In the genomic region with DNA sequence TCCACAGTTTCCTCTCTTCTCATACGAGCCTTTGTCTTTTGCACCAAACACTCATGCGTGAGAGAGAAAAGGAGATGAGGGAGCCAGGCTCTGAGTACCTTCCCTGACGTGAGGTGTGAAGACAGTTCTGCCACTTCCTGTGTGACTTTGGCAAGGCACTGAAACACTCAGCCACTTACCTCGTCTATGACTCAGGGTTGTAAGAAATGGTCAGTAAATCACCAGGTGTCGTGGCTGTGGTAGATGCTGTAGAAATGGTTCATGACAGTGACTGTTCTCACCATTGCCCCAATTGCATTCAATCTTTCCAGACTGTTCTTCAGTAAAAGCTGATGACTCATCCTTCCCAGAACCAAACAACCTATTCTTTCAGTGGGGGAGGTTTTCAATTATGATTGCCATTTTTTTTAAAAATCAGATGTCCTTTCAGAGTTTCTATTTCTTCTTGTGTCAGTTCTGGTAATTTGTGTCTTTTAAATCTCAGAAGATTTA, we compare ENCODE assay signal across 2 cellular contexts.
A peak's percentile ranks its signal among the peaks of the same experiment; 100 is the strongest.
TF ChIP-seq lines count a peak whose summit lies in the region.

No MANE protein-coding gene starts in this region.

TF ChIP-seq in K562, 482 proteins besides CTCF, POLR2A, EP300 and RAD21 (continues in another document):
- no peak for TF ChIP-seq ZNF124 (CRISPR knock-in tag; IDR thresholded peaks at IDR 0.05)
- TF ChIP-seq, protein P1, sequence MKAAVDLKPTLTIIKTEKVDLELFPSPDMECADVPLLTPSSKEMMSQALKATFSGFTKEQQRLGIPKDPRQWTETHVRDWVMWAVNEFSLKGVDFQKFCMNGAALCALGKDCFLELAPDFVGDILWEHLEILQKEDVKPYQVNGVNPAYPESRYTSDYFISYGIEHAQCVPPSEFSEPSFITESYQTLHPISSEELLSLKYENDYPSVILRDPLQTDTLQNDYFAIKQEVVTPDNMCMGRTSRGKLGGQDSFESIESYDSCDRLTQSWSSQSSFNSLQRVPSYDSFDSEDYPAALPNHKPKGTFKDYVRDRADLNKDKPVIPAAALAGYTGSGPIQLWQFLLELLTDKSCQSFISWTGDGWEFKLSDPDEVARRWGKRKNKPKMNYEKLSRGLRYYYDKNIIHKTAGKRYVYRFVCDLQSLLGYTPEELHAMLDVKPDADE (conservative IDR thresholded peaks at IDR 0.05; ENCODE audit: control insufficient read depth, low read depth, low read length): no peak
- TF ChIP-seq MAFK (IDR thresholded peaks at IDR 0.05; ENCODE audit: low read length): peak; percentile 76
- no peak for TF ChIP-seq ZNF134 (CRISPR knock-in tag; conservative IDR thresholded peaks at IDR 0.05)
- peak; percentile 40; the same call in 1 of the 2 replicates for TF ChIP-seq NCOA1 (IDR thresholded peaks at IDR 0.05; ENCODE audit: low read depth)
- no peak for TF ChIP-seq E2F4 (CRISPR knock-in tag; IDR thresholded peaks at IDR 0.05; ENCODE audit: low read depth)
- TF ChIP-seq MTA1 (IDR thresholded peaks at IDR 0.05; ENCODE audit: borderline replicate concordance): peak; percentile 50; the same call in 1 of the 2 replicates
- no peak for TF ChIP-seq OTX1 (CRISPR knock-in tag; IDR thresholded peaks at IDR 0.05)
- no peak for TF ChIP-seq EP400 (IDR thresholded peaks at IDR 0.05)
- no peak for TF ChIP-seq CC2D1A (IDR thresholded peaks at IDR 0.05)
- TF ChIP-seq, protein P2, sequence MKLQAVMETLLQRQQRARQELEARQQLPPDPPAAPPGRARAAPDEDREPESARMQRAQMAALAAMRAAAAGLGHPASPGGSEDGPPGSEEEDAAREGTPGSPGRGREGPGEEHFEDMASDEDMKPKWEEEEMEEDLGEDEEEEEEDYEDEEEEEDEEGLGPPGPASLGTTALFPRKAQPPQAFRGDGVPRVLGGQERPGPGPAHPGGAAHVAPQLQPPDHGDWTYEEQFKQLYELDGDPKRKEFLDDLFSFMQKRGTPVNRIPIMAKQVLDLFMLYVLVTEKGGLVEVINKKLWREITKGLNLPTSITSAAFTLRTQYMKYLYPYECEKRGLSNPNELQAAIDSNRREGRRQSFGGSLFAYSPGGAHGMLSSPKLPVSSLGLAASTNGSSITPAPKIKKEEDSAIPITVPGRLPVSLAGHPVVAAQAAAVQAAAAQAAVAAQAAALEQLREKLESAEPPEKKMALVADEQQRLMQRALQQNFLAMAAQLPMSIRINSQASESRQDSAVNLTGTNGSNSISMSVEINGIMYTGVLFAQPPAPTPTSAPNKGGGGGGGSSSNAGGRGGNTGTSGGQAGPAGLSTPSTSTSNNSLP (IDR thresholded peaks at IDR 0.05; ENCODE audit: borderline replicate concordance, low read depth, low read length): peak; percentile 59; the same call in 1 of the 2 replicates
- peak; percentile 83 for TF ChIP-seq ZEB2 (IDR thresholded peaks at IDR 0.05)
- TF ChIP-seq, protein P3, sequence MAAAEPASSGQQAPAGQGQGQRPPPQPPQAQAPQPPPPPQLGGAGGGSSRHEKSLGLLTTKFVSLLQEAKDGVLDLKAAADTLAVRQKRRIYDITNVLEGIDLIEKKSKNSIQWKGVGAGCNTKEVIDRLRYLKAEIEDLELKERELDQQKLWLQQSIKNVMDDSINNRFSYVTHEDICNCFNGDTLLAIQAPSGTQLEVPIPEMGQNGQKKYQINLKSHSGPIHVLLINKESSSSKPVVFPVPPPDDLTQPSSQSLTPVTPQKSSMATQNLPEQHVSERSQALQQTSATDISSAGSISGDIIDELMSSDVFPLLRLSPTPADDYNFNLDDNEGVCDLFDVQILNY (CRISPR knock-in tag; IDR thresholded peaks at IDR 0.05): no peak
- TF ChIP-seq NONO (IDR thresholded peaks at IDR 0.05; ENCODE audit: low read depth in 2 of 2, low read length in 1 of 2): no peak
- TF ChIP-seq GABPB1 (CRISPR knock-in tag; IDR thresholded peaks at IDR 0.05): peak; percentile 25; the same call in 1 of the 2 replicates
- no peak for TF ChIP-seq DIDO1 (tag; IDR thresholded peaks at IDR 0.05; ENCODE audit: low read depth)
- no peak; the same call in 1 of the 2 replicates for TF ChIP-seq ZNF589 (CRISPR knock-in tag; IDR thresholded peaks at IDR 0.05; ENCODE audit: low read depth)
- TF ChIP-seq SAFB (IDR thresholded peaks at IDR 0.05; ENCODE audit: borderline replicate concordance, low read depth, low read length): no peak
- TF ChIP-seq TCF3 (CRISPR knock-in tag; IDR thresholded peaks at IDR 0.05): peak; percentile 56
- TF ChIP-seq NBN (IDR thresholded peaks at IDR 0.05; ENCODE audit: low read depth): peak; percentile 86
- TF ChIP-seq HES1 (IDR thresholded peaks at IDR 0.05; ENCODE audit: low read depth): 0 out of 2 replicates have a peak, but pooled peaks have one; percentile 27
- TF ChIP-seq FOXA3 (CRISPR knock-in tag; conservative IDR thresholded peaks at IDR 0.05 in 1 of 2, IDR thresholded peaks at IDR 0.05 in 1 of 2): peak in 1 of 2 experiments; percentile 31; a peak in 1 of 4 replicates
- peak; percentile 77 for TF ChIP-seq STAT5A (IDR thresholded peaks at IDR 0.05; ENCODE audit: borderline replicate concordance, low read length)
- TF ChIP-seq CBFA2T3 (IDR thresholded peaks at IDR 0.05): peak; percentile 57
- peak; percentile 68; the same call in 1 of the 2 replicates for TF ChIP-seq TEAD4 (IDR thresholded peaks at IDR 0.05; ENCODE audit: low read length)
- no peak for TF ChIP-seq TEAD4 (CRISPR knock-in tag; IDR thresholded peaks at IDR 0.05; ENCODE audit: borderline replicate concordance)
- peak; percentile 98 for TF ChIP-seq FOSL1 (tag; conservative IDR thresholded peaks at IDR 0.05)
- TF ChIP-seq HDAC2 (IDR thresholded peaks at IDR 0.05): peak; percentile 30; the same call in 1 of the 2 replicates
- peak; percentile 90; the same call in 1 of the 2 replicates for TF ChIP-seq SMARCA4 (IDR thresholded peaks at IDR 0.05)
- peak; percentile 90 for TF ChIP-seq SMARCE1 (IDR thresholded peaks at IDR 0.05)
- 0 out of 2 replicates have a peak, but pooled peaks have one; percentile 34 for TF ChIP-seq MECOM (CRISPR knock-in tag; IDR thresholded peaks at IDR 0.05)

TF ChIP-seq in HepG2, 621 proteins besides CTCF, POLR2A, EP300 and RAD21 (continues in another document):
- TF ChIP-seq MYPOP (CRISPR knock-in tag; IDR thresholded peaks at IDR 0.05): no peak
- no peak for TF ChIP-seq ZNF720 (CRISPR knock-in tag; IDR thresholded peaks at IDR 0.05)
- TF ChIP-seq SMAD1 (CRISPR knock-in tag; IDR thresholded peaks at IDR 0.05; ENCODE audit: borderline replicate concordance, low read depth): no peak
- TF ChIP-seq REXO4 (CRISPR knock-in tag; IDR thresholded peaks at IDR 0.05; ENCODE audit: borderline replicate concordance): no peak
- TF ChIP-seq FOSL1 (CRISPR knock-in tag; IDR thresholded peaks at IDR 0.05; ENCODE audit: borderline replicate concordance): no peak
- no peak for TF ChIP-seq ZEB1 (IDR thresholded peaks at IDR 0.05; ENCODE audit: insufficient replicate concordance, low read depth)
- no peak for TF ChIP-seq ZNF616 (CRISPR knock-in tag; IDR thresholded peaks at IDR 0.05; ENCODE audit: low read depth)
- TF ChIP-seq TEAD2 (CRISPR knock-in tag; IDR thresholded peaks at IDR 0.05): no peak
- no peak for TF ChIP-seq ZNF260 (CRISPR knock-in tag; IDR thresholded peaks at IDR 0.05; ENCODE audit: borderline replicate concordance, low read depth)
- TF ChIP-seq XBP1 (CRISPR knock-in tag; IDR thresholded peaks at IDR 0.05): no peak
- TF ChIP-seq CC2D1A (CRISPR knock-in tag; IDR thresholded peaks at IDR 0.05): no peak
- no peak for TF ChIP-seq POLR2G (IDR thresholded peaks at IDR 0.05; ENCODE audit: low read depth, low read length)
- TF ChIP-seq, protein P4, sequence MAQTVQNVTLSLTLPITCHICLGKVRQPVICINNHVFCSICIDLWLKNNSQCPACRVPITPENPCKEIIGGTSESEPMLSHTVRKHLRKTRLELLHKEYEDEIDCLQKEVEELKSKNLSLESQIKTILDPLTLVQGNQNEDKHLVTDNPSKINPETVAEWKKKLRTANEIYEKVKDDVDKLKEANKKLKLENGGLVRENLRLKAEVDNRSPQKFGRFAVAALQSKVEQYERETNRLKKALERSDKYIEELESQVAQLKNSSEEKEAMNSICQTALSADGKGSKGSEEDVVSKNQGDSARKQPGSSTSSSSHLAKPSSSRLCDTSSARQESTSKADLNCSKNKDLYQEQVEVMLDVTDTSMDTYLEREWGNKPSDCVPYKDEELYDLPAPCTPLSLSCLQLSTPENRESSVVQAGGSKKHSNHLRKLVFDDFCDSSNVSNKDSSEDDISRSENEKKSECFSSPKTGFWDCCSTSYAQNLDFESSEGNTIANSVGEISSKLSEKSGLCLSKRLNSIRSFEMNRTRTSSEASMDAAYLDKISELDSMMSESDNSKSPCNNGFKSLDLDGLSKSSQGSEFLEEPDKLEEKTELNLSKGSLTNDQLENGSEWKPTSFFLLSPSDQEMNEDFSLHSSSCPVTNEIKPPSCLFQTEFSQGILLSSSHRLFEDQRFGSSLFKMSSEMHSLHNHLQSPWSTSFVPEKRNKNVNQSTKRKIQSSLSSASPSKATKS (CRISPR knock-in tag; IDR thresholded peaks at IDR 0.05): no peak
- TF ChIP-seq KLF13 (CRISPR knock-in tag; IDR thresholded peaks at IDR 0.05): no peak
- no peak for TF ChIP-seq ATF2 (CRISPR knock-in tag; IDR thresholded peaks at IDR 0.05)
- no peak for TF ChIP-seq KIAA2018 (CRISPR knock-in tag; IDR thresholded peaks at IDR 0.05; ENCODE audit: borderline replicate concordance)
- TF ChIP-seq, protein P5, sequence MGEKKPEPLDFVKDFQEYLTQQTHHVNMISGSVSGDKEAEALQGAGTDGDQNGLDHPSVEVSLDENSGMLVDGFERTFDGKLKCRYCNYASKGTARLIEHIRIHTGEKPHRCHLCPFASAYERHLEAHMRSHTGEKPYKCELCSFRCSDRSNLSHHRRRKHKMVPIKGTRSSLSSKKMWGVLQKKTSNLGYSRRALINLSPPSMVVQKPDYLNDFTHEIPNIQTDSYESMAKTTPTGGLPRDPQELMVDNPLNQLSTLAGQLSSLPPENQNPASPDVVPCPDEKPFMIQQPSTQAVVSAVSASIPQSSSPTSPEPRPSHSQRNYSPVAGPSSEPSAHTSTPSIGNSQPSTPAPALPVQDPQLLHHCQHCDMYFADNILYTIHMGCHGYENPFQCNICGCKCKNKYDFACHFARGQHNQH (CRISPR knock-in tag; IDR thresholded peaks at IDR 0.05): no peak
- no peak for TF ChIP-seq BRCA1 (CRISPR knock-in tag; IDR thresholded peaks at IDR 0.05)
- TF ChIP-seq ZKSCAN5 (CRISPR knock-in tag; IDR thresholded peaks at IDR 0.05): no peak
